8 cellular contexts compared by ENCODE assay signal in genomic region chr1:24929091-24929875, GRCh38.
A peak's percentile ranks its signal among the peaks of the same experiment; 100 is the strongest.
DNase-seq lines count a peak whose midpoint lies in the region; ATAC-seq and TF ChIP-seq lines count a peak whose summit lies in the region.

No MANE protein-coding gene starts in this region.

- peak; percentile 27 for ATAC-seq in stimulated activated effector memory CD8-positive, alpha-beta T cell treated with anti-CD3 and anti-CD28 coated beads, Interleukin-12 subunit alpha, Interleukin-12 subunit beta, amount 100 ng/mL, for 72 hours
- ATAC-seq in HG03460 (IDR thresholded peaks at IDR 0.05; ENCODE audit: unreplicated experiment), result no peak

- peak overlapping the region; percentile 73 for H3K27ac Mint-ChIP-seq in stimulated activated effector memory CD8-positive, alpha-beta T cell treated with anti-CD3 and anti-CD28 coated beads, Interleukin-12 subunit alpha, Interleukin-12 subunit beta, amount 100 ng/mL, for 72 hours

- peaks cover 95% of the 10 kb centered on the region for H3K36me3 Mint-ChIP-seq in stimulated activated effector memory CD8-positive, alpha-beta T cell treated with anti-CD3 and anti-CD28 coated beads, Interleukin-12 subunit alpha, Interleukin-12 subunit beta, amount 100 ng/mL, for 72 hours

- DNase-seq in HFF-Myc (ENCODE audit: extremely low read depth, low read depth), result no peak
- DNase-seq in NOMO-1 treated with dmso at 0.1 percent for 144 hours (lab: John Stamatoyannopoulos, UW; ENCODE audit: unreplicated experiment), result peak; percentile 33
- peak; percentile 88 for DNase-seq in activated effector memory CD4-positive, alpha-beta T cell treated with anti-CD3 and anti-CD28 coated beads, Interleukin-2, amount 50 U/mL, for 16 hours
- DNase-seq in iPS-NIHi7 (ENCODE audit: extremely low spot score), result peak; percentile 57
- DNase-seq in stimulated activated effector memory CD8-positive, alpha-beta T cell treated with anti-CD3 and anti-CD28 coated beads, Interleukin-12 subunit alpha, Interleukin-12 subunit beta, amount 100 ng/mL, for 72 hours (ENCODE audit: low spot score in 2 of 2), result peak; percentile 57 to 86
- DNase-seq in NCI-H2196 (lab: John Stamatoyannopoulos, UW; ENCODE audit: unreplicated experiment), result no peak

- no peak for TF ChIP-seq CTCF in HFF-Myc (IDR thresholded peaks at IDR 0.05; ENCODE audit: low read depth, low read length, missing control alignments)

- peak overlapping the region; percentile 92 for H3K4me3 Mint-ChIP-seq in stimulated activated effector memory CD8-positive, alpha-beta T cell treated with anti-CD3 and anti-CD28 coated beads, Interleukin-12 subunit alpha, Interleukin-12 subunit beta, amount 100 ng/mL, for 72 hours

- no peaks in the 10 kb centered on the region for H3K9me3 Mint-ChIP-seq in stimulated activated effector memory CD8-positive, alpha-beta T cell treated with anti-CD3 and anti-CD28 coated beads, Interleukin-12 subunit alpha, Interleukin-12 subunit beta, amount 100 ng/mL, for 72 hours

- H3K4me3 ChIP-seq in GM08714 (ENCODE audit: low read length) (peak overlapping the region; percentile 90), HFF-Myc (replicated peaks; ENCODE audit: low read depth, low read length) (peak overlapping the region; percentile 44)

- H3K4me1 Mint-ChIP-seq in stimulated activated effector memory CD8-positive, alpha-beta T cell treated with anti-CD3 and anti-CD28 coated beads, Interleukin-12 subunit alpha, Interleukin-12 subunit beta, amount 100 ng/mL, for 72 hours, result peaks cover 63% of the 10 kb centered on the region

Comparison
In these comparisons a context has a peak if more than half of its experiments do, and no peak if none do; other contexts are left out.
1. DNase-seq: peak in NOMO-1 treated with dmso at 0.1 percent for 144 hours (single experiment), activated effector memory CD4-positive, alpha-beta T cell treated with anti-CD3 and anti-CD28 coated beads, Interleukin-2, amount 50 U/mL, for 16 hours (single experiment), iPS-NIHi7 (single experiment) and stimulated activated effector memory CD8-positive, alpha-beta T cell treated with anti-CD3 and anti-CD28 coated beads, Interleukin-12 subunit alpha, Interleukin-12 subunit beta, amount 100 ng/mL, for 72 hours (2 of 2); none in HFF-Myc (single experiment) and NCI-H2196 (single experiment).